ENCODE assay signal across 8 cellular contexts in the genomic region with DNA sequence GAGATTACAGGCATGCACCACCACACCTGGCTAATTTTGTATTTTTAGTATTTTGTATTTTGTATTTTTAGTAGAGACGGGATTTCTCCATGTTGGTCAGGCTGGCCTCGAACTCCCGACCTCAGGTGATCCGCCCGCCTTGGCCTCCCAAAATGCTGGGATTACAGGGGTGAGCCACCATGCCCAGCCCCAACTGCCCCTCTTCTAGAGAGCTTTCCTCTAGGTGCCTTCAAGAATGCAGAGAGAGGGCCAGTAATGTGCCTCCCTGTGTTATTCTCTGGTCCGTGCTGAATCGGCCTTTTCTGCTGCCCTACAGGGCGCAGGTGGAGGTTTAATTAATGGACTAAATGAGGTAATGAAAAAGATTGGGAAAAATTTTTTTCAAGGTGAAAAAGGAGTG. TPM values are rescaled to one million over a fixed set of nuclear protein-coding genes. Genes with fewer than 3 reads are reported as not detected.
"Had no signal": no experiment of that assay in that cellular context is flagged by ENCODE, and none has a peak within 500 bp of the region (broad histone marks: within the 10 kb centered on the region; RNA-seq: fewer than 3 reads in every experiment).

No MANE protein-coding gene starts in this region.

RNA-seq across cellular contexts. Expression of a gene that starts 25.0 kb away (rescaled TPM):
- total RNA-seq: activated B cell treated with CpG ODN at 0.5 μM for 24 hours; activated CD4-positive, alpha-beta T cell treated with anti-CD3 and anti-CD28 coated beads, Interleukin-2, amount 10 ng/mL, durations not matched to agents 24 days and 14 days; activated CD8-positive, alpha-beta memory T cell treated with anti-CD3 and anti-CD28 coated beads, Interleukin-2, amount 10 ng/mL, durations not matched to agents 7 days and 5 days; activated T-helper 1 cell treated with anti-CD3 and anti-CD28 coated beads, Interleukin-12 subunit alpha, Interleukin-12 subunit beta, Interleukin-2, Interleukin-4 antibody, amounts not matched to agents 30 ng/mL and 10 ng/mL and 1 ng/mL, durations not matched to agents 14 hours and 24 hours and 36 hours; RPMI7951 had no signal

RNA-seq across cellular contexts. Expression of a gene that starts 35.5 kb away (rescaled TPM):
- total RNA-seq: activated B cell treated with CpG ODN at 0.5 μM for 24 hours; activated CD4-positive, alpha-beta T cell treated with anti-CD3 and anti-CD28 coated beads, Interleukin-2, amount 10 ng/mL, durations not matched to agents 24 days and 14 days; activated CD8-positive, alpha-beta memory T cell treated with anti-CD3 and anti-CD28 coated beads, Interleukin-2, amount 10 ng/mL, durations not matched to agents 7 days and 5 days; activated T-helper 1 cell treated with anti-CD3 and anti-CD28 coated beads, Interleukin-12 subunit alpha, Interleukin-12 subunit beta, Interleukin-2, Interleukin-4 antibody, amounts not matched to agents 30 ng/mL and 10 ng/mL and 1 ng/mL, durations not matched to agents 14 hours and 24 hours and 36 hours; aorta; NCI-H460; RPMI7951; T-cell had no signal
- polyA plus RNA-seq: aorta had no signal
